ENCODE assay signal across 12 cellular contexts in genomic region chr1:175364424-175365076, GRCh38.
DNase-seq lines count a peak whose midpoint lies in the region; ATAC-seq and TF ChIP-seq lines count a peak whose summit lies in the region.
"Had no signal": no experiment of that assay in that cellular context is flagged by ENCODE, and none has a peak within 500 bp of the region (broad histone marks: within the 10 kb centered on the region; RNA-seq: fewer than 3 reads in every experiment).

No MANE protein-coding gene starts in this region.

- ATAC-seq in HG02610 (IDR thresholded peaks at IDR 0.05; ENCODE audit: unreplicated experiment): peak; percentile 88
- ATAC-seq in HG03280 (IDR thresholded peaks at IDR 0.05; ENCODE audit: unreplicated experiment): peak; percentile 58
- ATAC-seq: activated T-cell treated with anti-CD3 and anti-CD28 coated beads, Interleukin-2, amount 50 U/mL, for 4 hours; left lung had no signal

- CTCF ChIA-PET in GM10248 (lab: Yijun Ruan, JAX): interaction anchor here (0.8 to 2.6 kb wide), 6 partner anchors 9 to 218 kb away, joined by 3 to 11 read pairs (median 4); no protein-coding TSS in a partner anchor

- POLR2A ChIA-PET in GM10248 (lab: Yijun Ruan, JAX): no interaction called here

- DNase-seq in GM10248 (ENCODE audit: extremely low spot score): peak; percentile 64
- DNase-seq in GM19240 (ENCODE audit: insufficient read length, low spot score): peak; percentile 55
- DNase-seq in GF-D8 (lab: John Stamatoyannopoulos, UW): no peak
- DNase-seq in NCI-H1417 treated with DMSO at 0.1 percent for 48 hours (lab: John Stamatoyannopoulos, UW): no peak
- no peak for DNase-seq in GOT3 (lab: John Stamatoyannopoulos, UW)
- DNase-seq in NCI-H1105 (lab: John Stamatoyannopoulos, UW): no peak
- DNase-seq: activated T-cell treated with anti-CD3 and anti-CD28 coated beads, Interleukin-2, amount 50 U/mL, for 4 hours; effector CD8-positive, alpha-beta T cell; left lung; NCI-H524 treated with DMSO at 0.1 percent for 48 hours had no signal

- no peak for TF ChIP-seq CTCF in GM10248 (IDR thresholded peaks at IDR 0.05; ENCODE audit: control extremely low read depth, extremely low read depth, low read depth, missing control alignments)

Comparison
In these comparisons a context has a peak if more than half of its experiments do, and no peak if none do; other contexts are left out.
1. DNase-seq: peak in GM10248 (single experiment) and GM19240 (single experiment); none in GF-D8 (single experiment), NCI-H1417 treated with DMSO at 0.1 percent for 48 hours (single experiment), GOT3 (single experiment) and NCI-H1105 (single experiment).